Comparison of ENCODE assay signal across 8 cellular contexts in the genomic region with DNA sequence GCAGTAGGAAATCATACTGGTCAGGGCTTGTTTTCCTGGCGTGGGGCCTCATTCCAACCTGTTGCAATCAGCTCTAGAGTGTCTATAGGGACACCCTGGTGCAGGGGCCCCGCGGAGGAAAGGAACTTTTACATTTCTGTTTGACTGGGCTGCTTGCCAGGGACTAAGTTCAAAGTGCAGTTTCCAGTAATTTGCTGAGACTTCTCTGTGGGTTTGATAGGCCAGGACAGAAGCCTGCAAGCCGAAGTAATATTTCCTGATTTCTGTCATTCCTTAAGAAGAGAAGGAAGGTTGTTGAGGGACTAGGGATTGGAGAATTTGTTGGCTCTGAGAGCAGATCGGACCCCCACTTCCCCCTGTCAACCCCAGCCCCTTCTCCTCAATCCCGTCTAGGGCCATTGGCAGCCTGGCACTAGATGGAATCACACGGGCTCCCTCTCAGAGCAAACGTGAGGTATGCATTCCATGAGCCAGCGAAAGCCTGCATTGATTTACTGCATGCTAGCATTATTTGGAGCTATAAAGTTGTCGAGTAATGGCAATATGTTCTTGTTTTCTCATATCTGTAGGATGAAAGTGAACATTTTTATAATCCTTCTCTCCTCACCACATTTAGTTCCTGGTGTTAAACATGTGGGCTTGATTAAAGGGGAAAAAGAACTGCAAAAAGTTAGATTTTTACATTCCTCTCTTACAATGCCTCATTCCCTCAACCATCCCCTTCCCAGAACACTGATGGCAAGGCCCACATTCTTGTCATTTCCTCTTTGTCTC.
DNase-seq lines count a peak whose midpoint lies in the region; ATAC-seq and TF ChIP-seq lines count a peak whose summit lies in the region.

No MANE protein-coding gene starts in this region.

- no peak overlapping the region for H3K27ac Mint-ChIP-seq in activated T-cell treated with anti-CD3 and anti-CD28 coated beads, Interleukin-2, amount 50 U/mL, for 72 hours
- H3K27ac Mint-ChIP-seq in stimulated activated naive CD8-positive, alpha-beta T cell treated with anti-CD3 and anti-CD28 coated beads, Interleukin-15, amount 100 ng/mL, for 72 hours = no peak overlapping the region

- H3K27me3 Mint-ChIP-seq in activated T-cell treated with anti-CD3 and anti-CD28 coated beads, Interleukin-2, amount 50 U/mL, for 72 hours (ENCODE audit: low read depth) = peaks cover 20% of the 10 kb centered on the region
- H3K27me3 Mint-ChIP-seq in stimulated activated naive CD8-positive, alpha-beta T cell treated with anti-CD3 and anti-CD28 coated beads, Interleukin-15, amount 100 ng/mL, for 72 hours = no peaks in the 10 kb centered on the region

- H3K4me3 Mint-ChIP-seq in activated T-cell treated with anti-CD3 and anti-CD28 coated beads, Interleukin-2, amount 50 U/mL, for 72 hours = no peak overlapping the region
- H3K4me3 Mint-ChIP-seq in stimulated activated naive CD8-positive, alpha-beta T cell treated with anti-CD3 and anti-CD28 coated beads, Interleukin-15, amount 100 ng/mL, for 72 hours = no peak overlapping the region

- no peaks in the 10 kb centered on the region for H3K27me3 ChIP-seq in kidney epithelial cell (ENCODE audit: control insufficient read depth, insufficient read depth, low read length)

- no peak overlapping the region for H3K4me3 ChIP-seq in kidney epithelial cell (ENCODE audit: low read depth, low read length)

- peak; percentile 1 for TF ChIP-seq CTCF in kidney epithelial cell (IDR thresholded peaks at IDR 0.05; ENCODE audit: insufficient read depth, low read length, poor library complexity, severe bottlenecking)

- DNase-seq in DMS 273 (lab: John Stamatoyannopoulos, UW; ENCODE audit: unreplicated experiment) (peak; percentile 50), DMS 273 treated with DMSO at 0.1 percent for 48 hours (lab: John Stamatoyannopoulos, UW) (no peak), brain pericyte (ENCODE audit: low read depth, low spot score) (peak; percentile 91), kidney epithelial cell (ENCODE audit: low read depth) (no peak), stromal cell of bone marrow (ENCODE audit: low read depth) (peak; percentile 91), SW 1271 (lab: John Stamatoyannopoulos, UW) (no peak)
- DNase-seq in activated T-cell treated with anti-CD3 and anti-CD28 coated beads, Interleukin-2, amount 50 U/mL, for 72 hours = no peak
- no peak for DNase-seq in stimulated activated naive CD8-positive, alpha-beta T cell treated with anti-CD3 and anti-CD28 coated beads, Interleukin-15, amount 100 ng/mL, for 72 hours

- ATAC-seq in activated T-cell treated with anti-CD3 and anti-CD28 coated beads, Interleukin-2, amount 50 U/mL, for 72 hours (replicated peaks in 1 of 2) = no peak
- no peak for ATAC-seq in stimulated activated naive CD8-positive, alpha-beta T cell treated with anti-CD3 and anti-CD28 coated beads, Interleukin-15, amount 100 ng/mL, for 72 hours

- H3K36me3 ChIP-seq in kidney epithelial cell (ENCODE audit: control insufficient read depth, insufficient read depth, low read length) = no peaks in the 10 kb centered on the region

- H3K4me1 Mint-ChIP-seq in activated T-cell treated with anti-CD3 and anti-CD28 coated beads, Interleukin-2, amount 50 U/mL, for 72 hours (ENCODE audit: low read depth) = peaks cover 9% of the 10 kb centered on the region
- peaks cover 30% of the 10 kb centered on the region for H3K4me1 Mint-ChIP-seq in stimulated activated naive CD8-positive, alpha-beta T cell treated with anti-CD3 and anti-CD28 coated beads, Interleukin-15, amount 100 ng/mL, for 72 hours

- H3K9me3 Mint-ChIP-seq in activated T-cell treated with anti-CD3 and anti-CD28 coated beads, Interleukin-2, amount 50 U/mL, for 72 hours = peaks cover 0 to 1% of the 10 kb centered on the region in 2 donors
- H3K9me3 Mint-ChIP-seq in stimulated activated naive CD8-positive, alpha-beta T cell treated with anti-CD3 and anti-CD28 coated beads, Interleukin-15, amount 100 ng/mL, for 72 hours = peaks cover under 1 to 2% of the 10 kb centered on the region in 2 donors

- H3K36me3 Mint-ChIP-seq in activated T-cell treated with anti-CD3 and anti-CD28 coated beads, Interleukin-2, amount 50 U/mL, for 72 hours (ENCODE audit: insufficient read depth in 2 of 2) = no peaks in the 10 kb centered on the region

Comparison
In these comparisons a context has a peak if more than half of its experiments do, and no peak if none do; other contexts are left out.
1. DNase-seq: peak in DMS 273 (single experiment), brain pericyte (single experiment) and stromal cell of bone marrow (single experiment); none in DMS 273 treated with DMSO at 0.1 percent for 48 hours (single experiment), kidney epithelial cell (single experiment), SW 1271 (0 of 2), activated T-cell treated with anti-CD3 and anti-CD28 coated beads, Interleukin-2, amount 50 U/mL, for 72 hours (0 of 2) and stimulated activated naive CD8-positive, alpha-beta T cell treated with anti-CD3 and anti-CD28 coated beads, Interleukin-15, amount 100 ng/mL, for 72 hours (0 of 2).